In genomic region chr11:46635557-46636139, GRCh38 we compare ENCODE assay signal across 26 cellular contexts.
"Had no signal": no experiment of that assay in that cellular context is flagged by ENCODE, and none has a peak within 500 bp of the region (broad histone marks: within the 10 kb centered on the region; RNA-seq: fewer than 3 reads in every experiment).

No MANE protein-coding gene starts in this region.

- H3K9me3 Mint-ChIP-seq: activated T-cell treated with anti-CD3 and anti-CD28 coated beads, Interleukin-2, amount 50 U/mL, for 24 hours; brain; WTC11 had no signal

- H3K27me3 ChIP-seq: Peyer's patch, SJSA1 had no signal

- H3K4me3 Mint-ChIP-seq: activated CD4-positive, alpha-beta T cell treated with anti-CD3 and anti-CD28 coated beads, Interleukin-2, amount 10 ng/mL, durations not matched to agents 24 days and 14 days; activated CD8-positive, alpha-beta memory T cell treated with anti-CD3 and anti-CD28 coated beads, Interleukin-2, amount 10 ng/mL, durations not matched to agents 7 days and 5 days; activated naive CD4-positive, alpha-beta T cell treated with anti-CD3 and anti-CD28 coated beads, Interleukin-2, amount 50 U/mL, for 24 hours; activated T-cell treated with anti-CD3 and anti-CD28 coated beads, Interleukin-2, amount 50 U/mL, for 24 hours; activated T-helper 1 cell treated with anti-CD3 and anti-CD28 coated beads, Interleukin-12 subunit alpha, Interleukin-12 subunit beta, Interleukin-2, Interleukin-4 antibody, amounts not matched to agents 30 ng/mL and 10 ng/mL and 1 ng/mL, durations not matched to agents 14 hours and 24 hours and 36 hours; brain; T-helper 1 cell treated with Interleukin-12 subunit alpha and Interleukin-12 subunit beta and Interleukin-4 antibody, amounts not matched to agents 30 μg/mL and 1 μg/mL, for 36 hours; WTC11 had no signal

- H3K4me1 ChIP-seq: SJSA1 had no signal

- H3K4me1 Mint-ChIP-seq: brain, WTC11 had no signal

- H3K27ac ChIP-seq: Peyer's patch, SJSA1 had no signal

- DNase-seq: activated CD4-positive, alpha-beta T cell treated with anti-CD3 and anti-CD28 coated beads for 1 hour; activated CD4-positive, alpha-beta T cell treated with anti-CD3 and anti-CD28 coated beads, Interleukin-2, amount 10 ng/mL, durations not matched to agents 24 days and 14 days; activated CD4-positive, alpha-beta T cell treated with anti-CD3 and anti-CD28 coated beads, Interleukin-2, amount 50 U/mL, for 48 hours; activated CD8-positive, alpha-beta memory T cell treated with anti-CD3 and anti-CD28 coated beads, Interleukin-2, amount 10 ng/mL, durations not matched to agents 7 days and 5 days; activated effector memory CD4-positive, alpha-beta T cell treated with Interleukin-2 at 50 U/mL for 16 hours; activated naive CD4-positive, alpha-beta T cell; activated T-cell treated with anti-CD3 and anti-CD28 coated beads, Interleukin-2, amount 50 U/mL, for 24 hours; amniotic stem cell; Karpas-422; MM.1S; NCI-H1105; NCI-H1436; NCI-H1694 treated with DMSO at 0.1 percent for 48 hours; NCI-H2029 treated with DMSO at 0.1 percent for 48 hours; NCI-H345; NCI-H510A; NCI-H526 treated with DMSO at 0.1 percent for 48 hours; Peyer's patch; SHP77 had no signal

- H3K27me3 Mint-ChIP-seq: activated CD4-positive, alpha-beta T cell treated with anti-CD3 and anti-CD28 coated beads, Interleukin-2, amount 10 ng/mL, durations not matched to agents 24 days and 14 days; activated CD8-positive, alpha-beta memory T cell treated with anti-CD3 and anti-CD28 coated beads, Interleukin-2, amount 10 ng/mL, durations not matched to agents 7 days and 5 days; activated naive CD4-positive, alpha-beta T cell treated with anti-CD3 and anti-CD28 coated beads, Interleukin-2, amount 50 U/mL, for 24 hours; activated T-cell treated with anti-CD3 and anti-CD28 coated beads, Interleukin-2, amount 50 U/mL, for 24 hours; brain had no signal

- H3K27ac Mint-ChIP-seq: activated CD4-positive, alpha-beta T cell treated with anti-CD3 and anti-CD28 coated beads, Interleukin-2, amount 10 ng/mL, durations not matched to agents 24 days and 14 days; activated CD8-positive, alpha-beta memory T cell treated with anti-CD3 and anti-CD28 coated beads, Interleukin-2, amount 10 ng/mL, durations not matched to agents 7 days and 5 days; activated naive CD4-positive, alpha-beta T cell treated with anti-CD3 and anti-CD28 coated beads, Interleukin-2, amount 50 U/mL, for 24 hours; activated T-cell treated with anti-CD3 and anti-CD28 coated beads, Interleukin-2, amount 50 U/mL, for 24 hours; activated T-helper 1 cell treated with anti-CD3 and anti-CD28 coated beads, Interleukin-12 subunit alpha, Interleukin-12 subunit beta, Interleukin-2, Interleukin-4 antibody, amounts not matched to agents 30 ng/mL and 10 ng/mL and 1 ng/mL, durations not matched to agents 14 hours and 24 hours and 36 hours; brain; T-helper 1 cell treated with Interleukin-12 subunit alpha and Interleukin-12 subunit beta and Interleukin-4 antibody, amounts not matched to agents 30 μg/mL and 1 μg/mL, for 36 hours; WTC11 had no signal

- ATAC-seq: activated CD8-positive, alpha-beta memory T cell treated with anti-CD3 and anti-CD28 coated beads, Interleukin-2, amount 10 ng/mL, durations not matched to agents 7 days and 5 days; K562; WTC11 had no signal

- H3K9me3 ChIP-seq: Peyer's patch, SJSA1 had no signal

- H3K4me3 ChIP-seq: K562, Peyer's patch, SJSA1 had no signal
